Comparison of ENCODE assay signal across 1 cellular context in the genomic region with DNA sequence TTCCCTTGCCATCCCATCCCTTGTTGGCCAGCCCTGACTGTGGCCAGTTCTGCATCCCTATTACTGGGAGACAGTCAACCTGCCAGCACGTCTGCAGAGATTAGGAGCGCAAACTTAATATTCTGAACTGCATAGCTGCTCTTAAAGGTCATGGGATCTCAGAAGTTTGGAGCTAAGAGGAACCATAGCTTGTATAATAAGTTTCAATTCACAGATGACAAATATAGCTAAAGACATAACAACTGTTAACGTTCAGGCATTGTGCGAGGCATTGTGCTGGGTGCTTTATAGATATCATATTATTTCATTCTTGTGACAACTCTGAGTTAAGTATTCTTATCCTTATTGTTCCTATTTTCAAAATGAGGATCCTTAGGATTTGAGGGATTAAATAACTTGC.
TF ChIP-seq lines count a peak whose summit lies in the region.

No MANE protein-coding gene starts in this region.

TF ChIP-seq in neural cell, 6 proteins besides CTCF, POLR2A, EP300 and RAD21 (continued from another document):
- TF ChIP-seq, protein P1, sequence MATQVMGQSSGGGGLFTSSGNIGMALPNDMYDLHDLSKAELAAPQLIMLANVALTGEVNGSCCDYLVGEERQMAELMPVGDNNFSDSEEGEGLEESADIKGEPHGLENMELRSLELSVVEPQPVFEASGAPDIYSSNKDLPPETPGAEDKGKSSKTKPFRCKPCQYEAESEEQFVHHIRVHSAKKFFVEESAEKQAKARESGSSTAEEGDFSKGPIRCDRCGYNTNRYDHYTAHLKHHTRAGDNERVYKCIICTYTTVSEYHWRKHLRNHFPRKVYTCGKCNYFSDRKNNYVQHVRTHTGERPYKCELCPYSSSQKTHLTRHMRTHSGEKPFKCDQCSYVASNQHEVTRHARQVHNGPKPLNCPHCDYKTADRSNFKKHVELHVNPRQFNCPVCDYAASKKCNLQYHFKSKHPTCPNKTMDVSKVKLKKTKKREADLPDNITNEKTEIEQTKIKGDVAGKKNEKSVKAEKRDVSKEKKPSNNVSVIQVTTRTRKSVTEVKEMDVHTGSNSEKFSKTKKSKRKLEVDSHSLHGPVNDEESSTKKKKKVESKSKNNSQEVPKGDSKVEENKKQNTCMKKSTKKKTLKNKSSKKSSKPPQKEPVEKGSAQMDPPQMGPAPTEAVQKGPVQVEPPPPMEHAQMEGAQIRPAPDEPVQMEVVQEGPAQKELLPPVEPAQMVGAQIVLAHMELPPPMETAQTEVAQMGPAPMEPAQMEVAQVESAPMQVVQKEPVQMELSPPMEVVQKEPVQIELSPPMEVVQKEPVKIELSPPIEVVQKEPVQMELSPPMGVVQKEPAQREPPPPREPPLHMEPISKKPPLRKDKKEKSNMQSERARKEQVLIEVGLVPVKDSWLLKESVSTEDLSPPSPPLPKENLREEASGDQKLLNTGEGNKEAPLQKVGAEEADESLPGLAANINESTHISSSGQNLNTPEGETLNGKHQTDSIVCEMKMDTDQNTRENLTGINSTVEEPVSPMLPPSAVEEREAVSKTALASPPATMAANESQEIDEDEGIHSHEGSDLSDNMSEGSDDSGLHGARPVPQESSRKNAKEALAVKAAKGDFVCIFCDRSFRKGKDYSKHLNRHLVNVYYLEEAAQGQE (IDR thresholded peaks at IDR 0.05; ENCODE audit: borderline replicate concordance) = no peak
- no peak for TF ChIP-seq MXI1 (conservative IDR thresholded peaks at IDR 0.05; ENCODE audit: poor library complexity, severe bottlenecking)
- no peak for TF ChIP-seq EZH2 (IDR thresholded peaks at IDR 0.05; ENCODE audit: borderline replicate concordance, insufficient read depth, low read length, poor library complexity, severe bottlenecking)
- no peak for TF ChIP-seq POLR2AphosphoS5 (IDR thresholded peaks at IDR 0.05)
